ENCODE assay signal across 1 cellular context in the genomic region with DNA sequence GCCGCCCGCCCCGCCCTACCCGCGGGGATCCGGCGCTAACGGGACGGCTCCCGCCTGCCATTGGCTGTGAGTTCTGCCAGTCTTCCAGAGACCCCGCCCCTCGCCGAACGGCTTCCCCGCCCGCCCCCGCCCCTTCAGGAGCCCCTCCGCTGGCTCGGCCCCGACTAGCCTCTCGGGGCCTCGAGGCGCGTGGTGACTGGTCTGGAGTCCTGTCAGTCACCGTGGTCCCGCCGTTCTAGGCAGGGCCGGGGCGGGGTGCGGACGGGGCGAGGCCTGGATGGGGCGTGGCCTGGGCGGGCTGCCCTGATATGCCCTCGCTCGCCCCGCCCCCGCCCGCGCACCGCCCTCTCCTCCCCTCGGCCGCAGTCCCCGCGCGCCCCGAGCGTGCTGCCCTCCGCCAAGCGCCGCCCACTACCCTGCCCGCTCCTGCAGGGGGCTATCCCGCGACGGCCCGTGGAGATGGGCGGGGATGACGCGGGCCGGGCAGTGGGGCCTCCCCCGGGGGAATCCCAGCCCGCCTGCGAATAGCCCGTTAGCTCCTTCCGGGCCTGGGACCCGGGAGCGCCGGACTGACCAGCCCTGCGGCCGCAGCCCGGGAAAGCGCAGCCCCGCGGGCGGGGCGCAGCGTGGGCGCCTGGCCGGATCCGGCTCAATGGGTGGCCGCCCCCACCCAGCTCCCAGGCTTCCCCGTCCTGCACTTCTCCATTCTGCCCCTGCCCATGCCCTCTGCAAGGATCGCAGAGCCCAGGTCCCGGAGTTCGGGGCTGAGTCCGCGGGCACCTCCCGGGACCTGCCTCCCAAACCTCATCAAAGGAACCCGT.
A peak's percentile ranks its signal among the peaks of the same experiment; 100 is the strongest.
TF ChIP-seq lines count a peak whose summit lies in the region.

No MANE protein-coding gene starts in this region.

TF ChIP-seq in K562, 482 proteins besides CTCF, POLR2A, EP300 and RAD21 (continued from another document and continues in another):
- TF ChIP-seq, protein P1, sequence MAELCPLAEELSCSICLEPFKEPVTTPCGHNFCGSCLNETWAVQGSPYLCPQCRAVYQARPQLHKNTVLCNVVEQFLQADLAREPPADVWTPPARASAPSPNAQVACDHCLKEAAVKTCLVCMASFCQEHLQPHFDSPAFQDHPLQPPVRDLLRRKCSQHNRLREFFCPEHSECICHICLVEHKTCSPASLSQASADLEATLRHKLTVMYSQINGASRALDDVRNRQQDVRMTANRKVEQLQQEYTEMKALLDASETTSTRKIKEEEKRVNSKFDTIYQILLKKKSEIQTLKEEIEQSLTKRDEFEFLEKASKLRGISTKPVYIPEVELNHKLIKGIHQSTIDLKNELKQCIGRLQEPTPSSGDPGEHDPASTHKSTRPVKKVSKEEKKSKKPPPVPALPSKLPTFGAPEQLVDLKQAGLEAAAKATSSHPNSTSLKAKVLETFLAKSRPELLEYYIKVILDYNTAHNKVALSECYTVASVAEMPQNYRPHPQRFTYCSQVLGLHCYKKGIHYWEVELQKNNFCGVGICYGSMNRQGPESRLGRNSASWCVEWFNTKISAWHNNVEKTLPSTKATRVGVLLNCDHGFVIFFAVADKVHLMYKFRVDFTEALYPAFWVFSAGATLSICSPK (IDR thresholded peaks at IDR 0.05; ENCODE audit: borderline replicate concordance) = no peak
- TF ChIP-seq, protein P2, sequence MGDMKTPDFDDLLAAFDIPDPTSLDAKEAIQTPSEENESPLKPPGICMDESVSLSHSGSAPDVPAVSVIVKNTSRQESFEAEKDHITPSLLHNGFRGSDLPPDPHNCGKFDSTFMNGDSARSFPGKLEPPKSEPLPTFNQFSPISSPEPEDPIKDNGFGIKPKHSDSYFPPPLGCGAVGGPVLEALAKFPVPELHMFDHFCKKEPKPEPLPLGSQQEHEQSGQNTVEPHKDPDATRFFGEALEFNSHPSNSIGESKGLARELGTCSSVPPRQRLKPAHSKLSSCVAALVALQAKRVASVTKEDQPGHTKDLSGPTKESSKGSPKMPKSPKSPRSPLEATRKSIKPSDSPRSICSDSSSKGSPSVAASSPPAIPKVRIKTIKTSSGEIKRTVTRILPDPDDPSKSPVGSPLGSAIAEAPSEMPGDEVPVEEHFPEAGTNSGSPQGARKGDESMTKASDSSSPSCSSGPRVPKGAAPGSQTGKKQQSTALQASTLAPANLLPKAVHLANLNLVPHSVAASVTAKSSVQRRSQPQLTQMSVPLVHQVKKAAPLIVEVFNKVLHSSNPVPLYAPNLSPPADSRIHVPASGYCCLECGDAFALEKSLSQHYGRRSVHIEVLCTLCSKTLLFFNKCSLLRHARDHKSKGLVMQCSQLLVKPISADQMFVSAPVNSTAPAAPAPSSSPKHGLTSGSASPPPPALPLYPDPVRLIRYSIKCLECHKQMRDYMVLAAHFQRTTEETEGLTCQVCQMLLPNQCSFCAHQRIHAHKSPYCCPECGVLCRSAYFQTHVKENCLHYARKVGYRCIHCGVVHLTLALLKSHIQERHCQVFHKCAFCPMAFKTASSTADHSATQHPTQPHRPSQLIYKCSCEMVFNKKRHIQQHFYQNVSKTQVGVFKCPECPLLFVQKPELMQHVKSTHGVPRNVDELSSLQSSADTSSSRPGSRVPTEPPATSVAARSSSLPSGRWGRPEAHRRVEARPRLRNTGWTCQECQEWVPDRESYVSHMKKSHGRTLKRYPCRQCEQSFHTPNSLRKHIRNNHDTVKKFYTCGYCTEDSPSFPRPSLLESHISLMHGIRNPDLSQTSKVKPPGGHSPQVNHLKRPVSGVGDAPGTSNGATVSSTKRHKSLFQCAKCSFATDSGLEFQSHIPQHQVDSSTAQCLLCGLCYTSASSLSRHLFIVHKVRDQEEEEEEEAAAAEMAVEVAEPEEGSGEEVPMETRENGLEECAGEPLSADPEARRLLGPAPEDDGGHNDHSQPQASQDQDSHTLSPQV (IDR thresholded peaks at IDR 0.05) = peak; percentile 52
- TF ChIP-seq ZNF232 (CRISPR knock-in tag; IDR thresholded peaks at IDR 0.05) (0 out of 2 replicates have a peak, but pooled peaks have one; percentile 40), ZNF274 (IDR thresholded peaks at IDR 0.05; ENCODE audit: borderline replicate concordance, low read depth, low read length) (no peak), PRMT5 (CRISPR knock-in tag; IDR thresholded peaks at IDR 0.05) (no peak), ZNF589 (CRISPR knock-in tag; IDR thresholded peaks at IDR 0.05; ENCODE audit: low read depth) (no peak), SUPT5H (IDR thresholded peaks at IDR 0.05) (peak; percentile 43), HLTF (IDR thresholded peaks at IDR 0.05) (no peak), HIVEP1 (CRISPR knock-in tag; IDR thresholded peaks at IDR 0.05) (peak; percentile 99), MXI1 (IDR thresholded peaks at IDR 0.05; ENCODE audit: low read depth, low read length) (0 out of 2 replicates have a peak, but pooled peaks have one; percentile 19), SAFB2 (IDR thresholded peaks at IDR 0.05; ENCODE audit: borderline replicate concordance, low read depth, low read length, severe bottlenecking) (no peak), CREM (IDR thresholded peaks at IDR 0.05; ENCODE audit: low read depth) (peak; percentile 77), KLF13 (tag; IDR thresholded peaks at IDR 0.05; ENCODE audit: borderline replicate concordance, low read depth) (no peak), RFX1 (IDR thresholded peaks at IDR 0.05) (no peak), NFYB (IDR thresholded peaks at IDR 0.05; ENCODE audit: extremely low read depth, insufficient read length) (peak; percentile 91), CBX1 (IDR thresholded peaks at IDR 0.05; ENCODE audit: low read depth) (no peak), SOX6 (IDR thresholded peaks at IDR 0.05) (peak; percentile 37; the same call in 1 of the 2 replicates), ILK (tag; IDR thresholded peaks at IDR 0.05; ENCODE audit: borderline replicate concordance, low read depth) (no peak), ZNF584 (CRISPR knock-in tag; IDR thresholded peaks at IDR 0.05; ENCODE audit: low read depth) (no peak), ZNF830 (CRISPR knock-in tag; IDR thresholded peaks at IDR 0.05) (no peak), ZNF79 (CRISPR knock-in tag; IDR thresholded peaks at IDR 0.05; ENCODE audit: low read depth) (no peak), ZNF165 (CRISPR knock-in tag; IDR thresholded peaks at IDR 0.05; ENCODE audit: borderline replicate concordance) (peak; percentile 56; the same call in 1 of the 2 replicates), NCOA1 (IDR thresholded peaks at IDR 0.05; ENCODE audit: low read depth) (no peak), SLC30A9 (CRISPR knock-in tag; IDR thresholded peaks at IDR 0.05) (no peak), SIRT6 (IDR thresholded peaks at IDR 0.05; ENCODE audit: low read depth, low read length) (no peak), ZNF174 (CRISPR knock-in tag; IDR thresholded peaks at IDR 0.05) (no peak), ZNF140 (CRISPR knock-in tag; IDR thresholded peaks at IDR 0.05) (no peak), BCL6 (CRISPR knock-in tag; IDR thresholded peaks at IDR 0.05) (no peak), SRF (CRISPR knock-in tag; IDR thresholded peaks at IDR 0.05) (peak in 1 of 2 experiments; percentile 50; a peak in 1 of 4 replicates), SMAD2 (IDR thresholded peaks at IDR 0.05; ENCODE audit: low read depth, low read length) (no peak), MEIS2 (IDR thresholded peaks at IDR 0.05; ENCODE audit: partially characterized antibody) (peak; percentile 9), ZNF717 (CRISPR knock-in tag; IDR thresholded peaks at IDR 0.05) (no peak), ETV5 (CRISPR knock-in tag; IDR thresholded peaks at IDR 0.05; ENCODE audit: low read depth) (peak; percentile 88), ZNF445 (CRISPR knock-in tag; IDR thresholded peaks at IDR 0.05; ENCODE audit: low read depth) (no peak)
- TF ChIP-seq, protein P3, sequence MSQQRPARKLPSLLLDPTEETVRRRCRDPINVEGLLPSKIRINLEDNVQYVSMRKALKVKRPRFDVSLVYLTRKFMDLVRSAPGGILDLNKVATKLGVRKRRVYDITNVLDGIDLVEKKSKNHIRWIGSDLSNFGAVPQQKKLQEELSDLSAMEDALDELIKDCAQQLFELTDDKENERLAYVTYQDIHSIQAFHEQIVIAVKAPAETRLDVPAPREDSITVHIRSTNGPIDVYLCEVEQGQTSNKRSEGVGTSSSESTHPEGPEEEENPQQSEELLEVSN (IDR thresholded peaks at IDR 0.05; ENCODE audit: borderline replicate concordance in 1 of 2, extremely low read depth in 1 of 2, insufficient read depth in 1 of 2, insufficient read length in 1 of 2, low read depth in 1 of 2, low read length in 1 of 2, poor library complexity in 1 of 2, severe bottlenecking in 1 of 2) = peak; percentile 49 to 80
- TF ChIP-seq, protein P4, sequence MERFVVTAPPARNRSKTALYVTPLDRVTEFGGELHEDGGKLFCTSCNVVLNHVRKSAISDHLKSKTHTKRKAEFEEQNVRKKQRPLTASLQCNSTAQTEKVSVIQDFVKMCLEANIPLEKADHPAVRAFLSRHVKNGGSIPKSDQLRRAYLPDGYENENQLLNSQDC (CRISPR knock-in tag; IDR thresholded peaks at IDR 0.05) = no peak
- TF ChIP-seq, protein P5, sequence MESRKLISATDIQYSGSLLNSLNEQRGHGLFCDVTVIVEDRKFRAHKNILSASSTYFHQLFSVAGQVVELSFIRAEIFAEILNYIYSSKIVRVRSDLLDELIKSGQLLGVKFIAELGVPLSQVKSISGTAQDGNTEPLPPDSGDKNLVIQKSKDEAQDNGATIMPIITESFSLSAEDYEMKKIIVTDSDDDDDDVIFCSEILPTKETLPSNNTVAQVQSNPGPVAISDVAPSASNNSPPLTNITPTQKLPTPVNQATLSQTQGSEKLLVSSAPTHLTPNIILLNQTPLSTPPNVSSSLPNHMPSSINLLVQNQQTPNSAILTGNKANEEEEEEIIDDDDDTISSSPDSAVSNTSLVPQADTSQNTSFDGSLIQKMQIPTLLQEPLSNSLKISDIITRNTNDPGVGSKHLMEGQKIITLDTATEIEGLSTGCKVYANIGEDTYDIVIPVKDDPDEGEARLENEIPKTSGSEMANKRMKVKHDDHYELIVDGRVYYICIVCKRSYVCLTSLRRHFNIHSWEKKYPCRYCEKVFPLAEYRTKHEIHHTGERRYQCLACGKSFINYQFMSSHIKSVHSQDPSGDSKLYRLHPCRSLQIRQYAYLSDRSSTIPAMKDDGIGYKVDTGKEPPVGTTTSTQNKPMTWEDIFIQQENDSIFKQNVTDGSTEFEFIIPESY (CRISPR knock-in tag; IDR thresholded peaks at IDR 0.05) = peak; percentile 61
- TF ChIP-seq, protein P6, sequence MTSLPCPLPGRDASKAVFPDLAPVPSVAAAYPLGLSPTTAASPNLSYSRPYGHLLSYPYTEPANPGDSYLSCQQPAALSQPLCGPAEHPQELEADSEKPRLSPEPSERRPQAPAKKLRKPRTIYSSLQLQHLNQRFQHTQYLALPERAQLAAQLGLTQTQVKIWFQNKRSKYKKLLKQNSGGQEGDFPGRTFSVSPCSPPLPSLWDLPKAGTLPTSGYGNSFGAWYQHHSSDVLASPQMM (CRISPR knock-in tag; IDR thresholded peaks at IDR 0.05) = no peak
- TF ChIP-seq, protein P7, sequence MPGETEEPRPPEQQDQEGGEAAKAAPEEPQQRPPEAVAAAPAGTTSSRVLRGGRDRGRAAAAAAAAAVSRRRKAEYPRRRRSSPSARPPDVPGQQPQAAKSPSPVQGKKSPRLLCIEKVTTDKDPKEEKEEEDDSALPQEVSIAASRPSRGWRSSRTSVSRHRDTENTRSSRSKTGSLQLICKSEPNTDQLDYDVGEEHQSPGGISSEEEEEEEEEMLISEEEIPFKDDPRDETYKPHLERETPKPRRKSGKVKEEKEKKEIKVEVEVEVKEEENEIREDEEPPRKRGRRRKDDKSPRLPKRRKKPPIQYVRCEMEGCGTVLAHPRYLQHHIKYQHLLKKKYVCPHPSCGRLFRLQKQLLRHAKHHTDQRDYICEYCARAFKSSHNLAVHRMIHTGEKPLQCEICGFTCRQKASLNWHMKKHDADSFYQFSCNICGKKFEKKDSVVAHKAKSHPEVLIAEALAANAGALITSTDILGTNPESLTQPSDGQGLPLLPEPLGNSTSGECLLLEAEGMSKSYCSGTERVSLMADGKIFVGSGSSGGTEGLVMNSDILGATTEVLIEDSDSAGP (CRISPR knock-in tag; IDR thresholded peaks at IDR 0.05) = no peak
- TF ChIP-seq, protein P8, sequence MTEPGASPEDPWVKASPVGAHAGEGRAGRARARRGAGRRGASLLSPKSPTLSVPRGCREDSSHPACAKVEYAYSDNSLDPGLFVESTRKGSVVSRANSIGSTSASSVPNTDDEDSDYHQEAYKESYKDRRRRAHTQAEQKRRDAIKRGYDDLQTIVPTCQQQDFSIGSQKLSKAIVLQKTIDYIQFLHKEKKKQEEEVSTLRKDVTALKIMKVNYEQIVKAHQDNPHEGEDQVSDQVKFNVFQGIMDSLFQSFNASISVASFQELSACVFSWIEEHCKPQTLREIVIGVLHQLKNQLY (CRISPR knock-in tag; conservative IDR thresholded peaks at IDR 0.05) = no peak
- TF ChIP-seq, protein P9, sequence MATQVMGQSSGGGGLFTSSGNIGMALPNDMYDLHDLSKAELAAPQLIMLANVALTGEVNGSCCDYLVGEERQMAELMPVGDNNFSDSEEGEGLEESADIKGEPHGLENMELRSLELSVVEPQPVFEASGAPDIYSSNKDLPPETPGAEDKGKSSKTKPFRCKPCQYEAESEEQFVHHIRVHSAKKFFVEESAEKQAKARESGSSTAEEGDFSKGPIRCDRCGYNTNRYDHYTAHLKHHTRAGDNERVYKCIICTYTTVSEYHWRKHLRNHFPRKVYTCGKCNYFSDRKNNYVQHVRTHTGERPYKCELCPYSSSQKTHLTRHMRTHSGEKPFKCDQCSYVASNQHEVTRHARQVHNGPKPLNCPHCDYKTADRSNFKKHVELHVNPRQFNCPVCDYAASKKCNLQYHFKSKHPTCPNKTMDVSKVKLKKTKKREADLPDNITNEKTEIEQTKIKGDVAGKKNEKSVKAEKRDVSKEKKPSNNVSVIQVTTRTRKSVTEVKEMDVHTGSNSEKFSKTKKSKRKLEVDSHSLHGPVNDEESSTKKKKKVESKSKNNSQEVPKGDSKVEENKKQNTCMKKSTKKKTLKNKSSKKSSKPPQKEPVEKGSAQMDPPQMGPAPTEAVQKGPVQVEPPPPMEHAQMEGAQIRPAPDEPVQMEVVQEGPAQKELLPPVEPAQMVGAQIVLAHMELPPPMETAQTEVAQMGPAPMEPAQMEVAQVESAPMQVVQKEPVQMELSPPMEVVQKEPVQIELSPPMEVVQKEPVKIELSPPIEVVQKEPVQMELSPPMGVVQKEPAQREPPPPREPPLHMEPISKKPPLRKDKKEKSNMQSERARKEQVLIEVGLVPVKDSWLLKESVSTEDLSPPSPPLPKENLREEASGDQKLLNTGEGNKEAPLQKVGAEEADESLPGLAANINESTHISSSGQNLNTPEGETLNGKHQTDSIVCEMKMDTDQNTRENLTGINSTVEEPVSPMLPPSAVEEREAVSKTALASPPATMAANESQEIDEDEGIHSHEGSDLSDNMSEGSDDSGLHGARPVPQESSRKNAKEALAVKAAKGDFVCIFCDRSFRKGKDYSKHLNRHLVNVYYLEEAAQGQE (CRISPR knock-in tag; IDR thresholded peaks at IDR 0.05; ENCODE audit: low read depth) = peak; percentile 82
- TF ChIP-seq, protein P10, sequence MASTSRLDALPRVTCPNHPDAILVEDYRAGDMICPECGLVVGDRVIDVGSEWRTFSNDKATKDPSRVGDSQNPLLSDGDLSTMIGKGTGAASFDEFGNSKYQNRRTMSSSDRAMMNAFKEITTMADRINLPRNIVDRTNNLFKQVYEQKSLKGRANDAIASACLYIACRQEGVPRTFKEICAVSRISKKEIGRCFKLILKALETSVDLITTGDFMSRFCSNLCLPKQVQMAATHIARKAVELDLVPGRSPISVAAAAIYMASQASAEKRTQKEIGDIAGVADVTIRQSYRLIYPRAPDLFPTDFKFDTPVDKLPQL (IDR thresholded peaks at IDR 0.05; ENCODE audit: extremely low read depth, insufficient read length) = no peak
